1 cellular context compared by ENCODE assay signal in the genomic region with DNA sequence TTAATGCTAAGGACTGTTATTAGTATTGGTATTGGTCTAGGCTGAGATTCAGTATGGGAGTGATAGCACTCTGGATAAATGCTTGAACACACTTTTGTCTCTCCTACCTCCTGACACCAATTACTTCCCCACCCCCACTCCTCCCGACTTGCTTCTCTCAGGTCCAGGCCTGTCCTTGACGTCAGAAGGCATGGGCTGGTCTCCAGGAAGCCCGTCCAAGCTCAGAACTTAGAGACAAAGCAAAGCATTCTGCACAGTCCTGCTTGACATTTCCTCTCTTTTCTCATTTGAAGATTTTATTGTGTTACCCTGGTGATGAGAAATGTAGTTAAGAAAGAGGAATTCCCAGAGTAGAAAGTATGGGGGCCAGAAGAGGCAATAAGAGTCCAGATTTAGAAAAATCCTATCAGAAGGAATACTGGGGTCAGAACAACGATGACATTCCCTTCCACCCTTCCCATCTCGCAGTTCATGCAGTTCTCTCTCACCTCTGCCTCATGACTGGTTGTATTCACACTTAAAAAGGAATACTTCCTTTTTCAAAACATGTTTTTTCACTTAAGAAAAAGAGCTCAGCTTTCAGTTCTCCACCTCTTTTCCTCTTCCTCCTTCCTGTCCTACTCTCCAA.
TF ChIP-seq lines count a peak whose summit lies in the region.

No MANE protein-coding gene starts in this region.

TF ChIP-seq in K562, 482 proteins besides CTCF, POLR2A, EP300 and RAD21 (continued from another document):
- TF ChIP-seq, protein P1, sequence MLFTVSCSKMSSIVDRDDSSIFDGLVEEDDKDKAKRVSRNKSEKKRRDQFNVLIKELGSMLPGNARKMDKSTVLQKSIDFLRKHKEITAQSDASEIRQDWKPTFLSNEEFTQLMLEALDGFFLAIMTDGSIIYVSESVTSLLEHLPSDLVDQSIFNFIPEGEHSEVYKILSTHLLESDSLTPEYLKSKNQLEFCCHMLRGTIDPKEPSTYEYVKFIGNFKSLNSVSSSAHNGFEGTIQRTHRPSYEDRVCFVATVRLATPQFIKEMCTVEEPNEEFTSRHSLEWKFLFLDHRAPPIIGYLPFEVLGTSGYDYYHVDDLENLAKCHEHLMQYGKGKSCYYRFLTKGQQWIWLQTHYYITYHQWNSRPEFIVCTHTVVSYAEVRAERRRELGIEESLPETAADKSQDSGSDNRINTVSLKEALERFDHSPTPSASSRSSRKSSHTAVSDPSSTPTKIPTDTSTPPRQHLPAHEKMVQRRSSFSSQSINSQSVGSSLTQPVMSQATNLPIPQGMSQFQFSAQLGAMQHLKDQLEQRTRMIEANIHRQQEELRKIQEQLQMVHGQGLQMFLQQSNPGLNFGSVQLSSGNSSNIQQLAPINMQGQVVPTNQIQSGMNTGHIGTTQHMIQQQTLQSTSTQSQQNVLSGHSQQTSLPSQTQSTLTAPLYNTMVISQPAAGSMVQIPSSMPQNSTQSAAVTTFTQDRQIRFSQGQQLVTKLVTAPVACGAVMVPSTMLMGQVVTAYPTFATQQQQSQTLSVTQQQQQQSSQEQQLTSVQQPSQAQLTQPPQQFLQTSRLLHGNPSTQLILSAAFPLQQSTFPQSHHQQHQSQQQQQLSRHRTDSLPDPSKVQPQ (CRISPR knock-in tag; IDR thresholded peaks at IDR 0.05; ENCODE audit: borderline replicate concordance): no peak
- no peak for TF ChIP-seq XRCC4 (IDR thresholded peaks at IDR 0.05; ENCODE audit: extremely low read depth, insufficient read depth, insufficient read length)
- TF ChIP-seq, protein P2, sequence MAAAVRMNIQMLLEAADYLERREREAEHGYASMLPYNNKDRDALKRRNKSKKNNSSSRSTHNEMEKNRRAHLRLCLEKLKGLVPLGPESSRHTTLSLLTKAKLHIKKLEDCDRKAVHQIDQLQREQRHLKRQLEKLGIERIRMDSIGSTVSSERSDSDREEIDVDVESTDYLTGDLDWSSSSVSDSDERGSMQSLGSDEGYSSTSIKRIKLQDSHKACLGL (CRISPR knock-in tag; IDR thresholded peaks at IDR 0.05; ENCODE audit: borderline replicate concordance, poor library complexity, severe bottlenecking): no peak
- TF ChIP-seq, protein P3, sequence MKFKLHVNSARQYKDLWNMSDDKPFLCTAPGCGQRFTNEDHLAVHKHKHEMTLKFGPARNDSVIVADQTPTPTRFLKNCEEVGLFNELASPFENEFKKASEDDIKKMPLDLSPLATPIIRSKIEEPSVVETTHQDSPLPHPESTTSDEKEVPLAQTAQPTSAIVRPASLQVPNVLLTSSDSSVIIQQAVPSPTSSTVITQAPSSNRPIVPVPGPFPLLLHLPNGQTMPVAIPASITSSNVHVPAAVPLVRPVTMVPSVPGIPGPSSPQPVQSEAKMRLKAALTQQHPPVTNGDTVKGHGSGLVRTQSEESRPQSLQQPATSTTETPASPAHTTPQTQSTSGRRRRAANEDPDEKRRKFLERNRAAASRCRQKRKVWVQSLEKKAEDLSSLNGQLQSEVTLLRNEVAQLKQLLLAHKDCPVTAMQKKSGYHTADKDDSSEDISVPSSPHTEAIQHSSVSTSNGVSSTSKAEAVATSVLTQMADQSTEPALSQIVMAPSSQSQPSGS (CRISPR knock-in tag; IDR thresholded peaks at IDR 0.05): no peak
